In genomic region chr2:113705982-113706523, GRCh38 we compare ENCODE assay signal across 15 cellular contexts. TPM values are rescaled to one million over a fixed set of nuclear protein-coding genes. Genes with fewer than 3 reads are reported as not detected.
DNase-seq lines count a peak whose midpoint lies in the region; TF ChIP-seq lines count a peak whose summit lies in the region.
"Had no signal": no experiment of that assay in that cellular context is flagged by ENCODE, and none has a peak within 500 bp of the region (broad histone marks: within the 10 kb centered on the region; RNA-seq: fewer than 3 reads in every experiment).

No MANE protein-coding gene starts in this region.

- H3K4me1 Mint-ChIP-seq in neural crest cell, result peaks cover 13% of the 10 kb centered on the region

- H3K9me3 Mint-ChIP-seq in neural crest cell, result no peaks in the 10 kb centered on the region

- H3K36me3 Mint-ChIP-seq in neural crest cell (ENCODE audit: low read depth), result peaks cover 8% of the 10 kb centered on the region

- H3K27me3 Mint-ChIP-seq in neural crest cell (ENCODE audit: low read depth), result no peaks in the 10 kb centered on the region

- DNase-seq in NCI-H146 (lab: John Stamatoyannopoulos, UW), result peak; percentile 10
- DNase-seq in NCI-H146 treated with DMSO at 0.1 percent for 48 hours (lab: John Stamatoyannopoulos, UW; ENCODE audit: unreplicated experiment), result no peak
- DNase-seq in NCI-H69 (lab: John Stamatoyannopoulos, UW), result peak; percentile 18
- DNase-seq in cerebellar cortex (ENCODE audit: low spot score), result peak; percentile 27
- no peak for DNase-seq in neural crest cell (ENCODE audit: low read depth, low spot score)
- DNase-seq in NCI-H2196 (lab: John Stamatoyannopoulos, UW; ENCODE audit: unreplicated experiment), result no peak
- DNase-seq in NCI-H510A treated with DMSO at 0.1 percent for 48 hours (lab: John Stamatoyannopoulos, UW), result no peak
- DNase-seq in GM13976 (ENCODE audit: low spot score), result no peak
- DNase-seq: Caco-2, H9, NCI-H1417 treated with DMSO at 0.1 percent for 48 hours, NCI-H2081 treated with DMSO at 0.1 percent for 48 hours, NCI-H2227 treated with DMSO at 0.1 percent for 48 hours, NCI-H526 treated with DMSO at 0.1 percent for 48 hours, SHP77 treated with DMSO at 0.1 percent for 48 hours had no signal

- H3K4me3 Mint-ChIP-seq in neural crest cell, result no peak overlapping the region
- H3K4me3 Mint-ChIP-seq: H9 had no signal

- TF ChIP-seq CTCF in neural crest cell (conservative IDR thresholded peaks at IDR 0.05), result no peak
- no peak for TF ChIP-seq CTCF in GM13976 (IDR thresholded peaks at IDR 0.05; ENCODE audit: borderline replicate concordance, control extremely low read depth, extremely low read depth, insufficient read depth, missing control alignments)

- peak overlapping the region; percentile 52 for H3K27ac Mint-ChIP-seq in neural crest cell (ENCODE audit: unreplicated experiment)
- H3K27ac Mint-ChIP-seq: H9 had no signal

- in situ Hi-C loops in GM13976 (cut with MboI; ENCODE audit: low sequenced_read_pairs, unreplicated experiment), result no loop called here

RNA-seq across cellular contexts. Expression of gene SLC35F5, which starts 50.4 kb away (rescaled TPM):
- 28.1 and 30.6 TPM in 2 replicates for total RNA-seq in neural crest cell

Comparison
In these comparisons a context has a peak if more than half of its experiments do, and no peak if none do; other contexts are left out.
1. DNase-seq: peak in NCI-H146 (single experiment), NCI-H69 (single experiment) and cerebellar cortex (single experiment); none in NCI-H146 treated with DMSO at 0.1 percent for 48 hours (single experiment), neural crest cell (single experiment), NCI-H2196 (single experiment), NCI-H510A treated with DMSO at 0.1 percent for 48 hours (single experiment) and GM13976 (single experiment).